In genomic region chr4:87053802-87054767, GRCh38 we compare ENCODE assay signal across 9 cellular contexts.
A peak's percentile ranks its signal among the peaks of the same experiment; 100 is the strongest.
DNase-seq lines count a peak whose midpoint lies in the region; ATAC-seq and TF ChIP-seq lines count a peak whose summit lies in the region.
"Had no signal": no experiment of that assay in that cellular context is flagged by ENCODE, and none has a peak within 500 bp of the region (broad histone marks: within the 10 kb centered on the region; RNA-seq: fewer than 3 reads in every experiment).

No MANE protein-coding gene starts in this region.

- H3K36me3 ChIP-seq in HEK293 (ENCODE audit: control insufficient read depth in 2 of 2, insufficient read depth in 1 of 2, low read length in 2 of 2) (no peaks in the 10 kb centered on the region), PC-3 (ENCODE audit: low read depth, low read length) (no peaks in the 10 kb centered on the region), gastroesophageal sphincter (peaks cover 0 to 3% of the 10 kb centered on the region in 2 donors)

- POLR2A ChIA-PET in HEK293 (lab: Yijun Ruan, JAX) = interaction anchor here (0.6 kb wide), 2 partner anchors 43 to 52 kb away, joined by 3 read pairs; no protein-coding TSS in a partner anchor
- POLR2A ChIA-PET in PC-3 (lab: Charles Lee; ENCODE audit: unreplicated experiment) = no interaction called here

- H3K27me3 Mint-ChIP-seq in T-helper 2 cell treated with Interferon-gamma antibody and Interleukin-4, amounts not matched to agents 5 μg/mL and 100 μg/mL, for 36 hours (ENCODE audit: low read depth) = no peaks in the 10 kb centered on the region

- no peak overlapping the region for H3K4me3 ChIP-seq in HEK293 (ENCODE audit: low read depth, low read length)
- no peak overlapping the region for H3K4me3 ChIP-seq in PC-3 (ENCODE audit: low read length)
- no peak overlapping the region for H3K4me3 ChIP-seq in gastroesophageal sphincter
- no peak overlapping the region for H3K4me3 ChIP-seq in skin epidermis

- H3K4me3 Mint-ChIP-seq in T-helper 2 cell treated with Interferon-gamma antibody and Interleukin-4, amounts not matched to agents 5 μg/mL and 100 μg/mL, for 36 hours = no peak overlapping the region

- no peaks in the 10 kb centered on the region for H4K20me1 ChIP-seq in PC-3 (ENCODE audit: low read length)

- ATAC-seq in PC-3 = no peak
- ATAC-seq in gastroesophageal sphincter = no peak
- no peak for ATAC-seq in GM21786 (IDR thresholded peaks at IDR 0.05; ENCODE audit: unreplicated experiment)

- H3F3A ChIP-seq in PC-3 (ENCODE audit: low read length, unreplicated experiment) = no peaks in the 10 kb centered on the region

- no peaks in the 10 kb centered on the region for H3K9me3 Mint-ChIP-seq in T-helper 2 cell treated with Interferon-gamma antibody and Interleukin-4, amounts not matched to agents 5 μg/mL and 100 μg/mL, for 36 hours

- H3K27me3 ChIP-seq in PC-3 (ENCODE audit: low read length) (no peaks in the 10 kb centered on the region), gastroesophageal sphincter (no peaks in the 10 kb centered on the region)

- intact Hi-C loops in PC-3 (cut with micrococcal nuclease) = no loop called here

- TF ChIP-seq CTCF in HEK293 (tag by site-specific recombination; IDR thresholded peaks at IDR 0.05) (no peak), PC-3 (conservative IDR thresholded peaks at IDR 0.05; ENCODE audit: low read depth, low read length) (no peak), gastroesophageal sphincter (IDR thresholded peaks at IDR 0.05) (no peak)

- H3K4me1 ChIP-seq in HEK293 (ENCODE audit: control insufficient read depth, insufficient read depth, low read length) = 0 out of 2 replicates have a peak, but pooled peaks cover 4% of the 10 kb centered on the region
- H3K4me1 ChIP-seq in PC-3 (ENCODE audit: insufficient read depth, low read length) = peaks cover 29% of the 10 kb centered on the region
- H3K4me1 ChIP-seq in gastroesophageal sphincter = peaks cover 41 to 100% (median 57%) of the 10 kb centered on the region in 3 donors

- CTCF ChIA-PET in HEK293 (lab: Yijun Ruan, JAX) = interaction anchor here (0.9 to 1.3 kb wide), 3 partner anchors 14 to 50 kb away, joined by 3 read pairs; no protein-coding TSS in a partner anchor
- CTCF ChIA-PET in PC-3 (lab: Charles Lee) = no interaction called here

- peaks cover 49% of the 10 kb centered on the region for H3K4me1 Mint-ChIP-seq in T-helper 2 cell treated with Interferon-gamma antibody and Interleukin-4, amounts not matched to agents 5 μg/mL and 100 μg/mL, for 36 hours (ENCODE audit: low read depth)

- no peak for TF ChIP-seq EP300 in gastroesophageal sphincter (IDR thresholded peaks at IDR 0.05)

- H3K9me2 ChIP-seq in PC-3 (replicated peaks; ENCODE audit: low read length) = no peaks in the 10 kb centered on the region

- no peak for TF ChIP-seq POLR2A in gastroesophageal sphincter (IDR thresholded peaks at IDR 0.05)

- peaks cover 23% of the 10 kb centered on the region for H3K36me3 Mint-ChIP-seq in T-helper 2 cell treated with Interferon-gamma antibody and Interleukin-4, amounts not matched to agents 5 μg/mL and 100 μg/mL, for 36 hours (ENCODE audit: low read depth)

- peaks cover 13% of the 10 kb centered on the region; the same call in 1 of the 2 replicates for H3K79me2 ChIP-seq in PC-3 (ENCODE audit: low read length)

- H2AFZ ChIP-seq in PC-3 (ENCODE audit: low read length) = no peak overlapping the region

- DNase-seq in PC-3 (no peak), glomerular visceral epithelial cell (ENCODE audit: extremely low spot score) (no peak), NCI-H1105 treated with DMSO at 0.1 percent for 48 hours (lab: John Stamatoyannopoulos, UW) (no peak)
- no peak for DNase-seq in T-helper 2 cell treated with Interferon-gamma antibody and Interleukin-4, amounts not matched to agents 5 μg/mL and 100 μg/mL, for 36 hours (ENCODE audit: low spot score)
- DNase-seq: NCI-H1105 had no signal

- H3K4me2 ChIP-seq in PC-3 (ENCODE audit: low read length) = no peak overlapping the region

- no TSS peak for BruUV-seq in PC-3 (replicated peaks; lab: Mats Ljungman, UMichigan)

- no peak overlapping the region for H3K27ac Mint-ChIP-seq in T-helper 2 cell treated with Interferon-gamma antibody and Interleukin-4, amounts not matched to agents 5 μg/mL and 100 μg/mL, for 36 hours

- H3K9me3 ChIP-seq in HEK293 (ENCODE audit: control insufficient read depth, insufficient read depth, low read depth, low read length) (no peaks in the 10 kb centered on the region), PC-3 (ENCODE audit: low read length) (no peaks in the 10 kb centered on the region), gastroesophageal sphincter (no peaks in the 10 kb centered on the region)

- H3K9ac ChIP-seq in PC-3 (ENCODE audit: low read length) = no peak overlapping the region

- WGBS in gastroesophageal sphincter (ENCODE audit: low coverage in 1 of 2), 2 donors = 44 to 56% methylated on average over 10 of the region's 10 CpGs

- H3K27ac ChIP-seq in HEK293 (ENCODE audit: extremely low read depth, low read depth, low read length) (no peak overlapping the region), PC-3 (ENCODE audit: low read length) (peak overlapping the region; percentile 8; the same call in 1 of the 2 replicates), gastroesophageal sphincter (peak overlapping the region; percentile 73 to 76 (median 74)), skin epidermis (peak overlapping the region in 14 of 21 experiments; percentile 3 to 61 (median 32))

TF ChIP-seq in HEK293, 187 proteins besides CTCF, POLR2A, EP300 and RAD21:
- TF ChIP-seq ZNF488 (tag by site-specific recombination; IDR thresholded peaks at IDR 0.05) (no peak), PRDM10 (tag by site-specific recombination; IDR thresholded peaks at IDR 0.05) (peak; percentile 78), ZBTB17 (tag by site-specific recombination; IDR thresholded peaks at IDR 0.05) (peak; percentile 58; the same call in 1 of the 2 replicates)
